8 cellular contexts compared by ENCODE assay signal in the genomic region with DNA sequence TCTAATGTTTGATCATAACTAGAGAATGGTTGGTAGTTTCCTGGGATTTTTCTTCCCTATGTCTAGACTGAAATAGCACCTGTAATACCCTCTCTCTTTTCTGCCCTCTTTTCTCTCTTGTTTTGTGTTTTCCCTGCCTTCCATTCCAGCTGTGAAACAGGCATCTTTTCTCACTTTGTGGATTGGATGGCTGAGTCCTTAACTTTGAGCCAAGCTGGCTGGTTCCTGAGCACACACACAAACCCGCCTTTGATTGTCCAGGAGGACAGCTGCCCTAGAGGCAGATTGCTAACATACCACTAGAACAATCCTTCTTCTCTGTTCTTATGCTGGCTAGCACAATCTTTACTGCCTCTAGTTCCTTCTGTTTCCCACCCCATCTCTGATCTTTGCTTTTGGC. TPM values are rescaled to one million over a fixed set of nuclear protein-coding genes. Genes with fewer than 3 reads are reported as not detected.
DNase-seq lines count a peak whose midpoint lies in the region; ATAC-seq and TF ChIP-seq lines count a peak whose summit lies in the region.

No MANE protein-coding gene starts in this region.

- no peaks in the 10 kb centered on the region for H3K9me2 ChIP-seq in SK-N-SH

- peaks cover 64% of the 10 kb centered on the region for H3K4me1 Mint-ChIP-seq in neural progenitor cell
- H3K4me1 Mint-ChIP-seq in natural killer cell: no peaks in the 10 kb centered on the region

- peak overlapping the region; percentile 77 for H3K4me3 Mint-ChIP-seq in neural progenitor cell
- no peak overlapping the region for H3K4me3 Mint-ChIP-seq in natural killer cell

- H4K20me1 ChIP-seq in SK-N-SH (ENCODE audit: insufficient read depth): peaks cover 54% of the 10 kb centered on the region
- peaks cover 80% of the 10 kb centered on the region for H4K20me1 ChIP-seq in neural progenitor cell (ENCODE audit: low read depth)

- no peak for TF ChIP-seq EP300 in SK-N-SH (IDR thresholded peaks at IDR 0.05; ENCODE audit: borderline replicate concordance in 1 of 2, low read depth in 1 of 2, low read length in 1 of 2)

- H3K4me2 ChIP-seq in SK-N-SH (peak overlapping the region; percentile 76; the same call in 1 of the 2 replicates), neural progenitor cell (peak overlapping the region; percentile 84)

- H3K4me1 ChIP-seq in SK-N-SH (ENCODE audit: control insufficient read depth in 1 of 2, insufficient read depth in 2 of 2, low read depth in 1 of 2, low read length in 1 of 2) (peaks cover 35 to 53% of the 10 kb centered on the region in 2 experiments), neural progenitor cell (peaks cover 73% of the 10 kb centered on the region)

- H3K36me3 ChIP-seq in SK-N-SH (replicated peaks in 1 of 2; ENCODE audit: control insufficient read depth in 1 of 2, insufficient read depth in 2 of 2, low read length in 1 of 2) (peaks cover 0 to 4% of the 10 kb centered on the region in 2 experiments), neural progenitor cell (no peaks in the 10 kb centered on the region)

- WGBS in SK-N-SH (ENCODE audit: low lambda C conversion rate): 55% methylated on average over 1 of the region's 1 CpG

- H2AFZ ChIP-seq in SK-N-SH (ENCODE audit: low read depth): no peak overlapping the region
- H2AFZ ChIP-seq in neural progenitor cell (replicated peaks): no peak overlapping the region

- H3K27me3 Mint-ChIP-seq in neural progenitor cell (ENCODE audit: insufficient read depth, low read depth) (no peaks in the 10 kb centered on the region), natural killer cell (ENCODE audit: low read depth in 2 of 2) (no peaks in the 10 kb centered on the region)

- H3K27ac Mint-ChIP-seq in neural progenitor cell (peak overlapping the region; percentile 96), natural killer cell (no peak overlapping the region)

- TF ChIP-seq CTCF in AG09309 (IDR thresholded peaks at IDR 0.05; ENCODE audit: control insufficient read depth, insufficient read depth, low read depth, low read length, missing control alignments) (peak; percentile 29), SK-N-SH (IDR thresholded peaks at IDR 0.05) (no peak), neural progenitor cell (IDR thresholded peaks at IDR 0.05) (no peak), GM13977 (IDR thresholded peaks at IDR 0.05; ENCODE audit: extremely low read depth, insufficient read depth, missing control alignments) (no peak), natural killer cell (IDR thresholded peaks at IDR 0.05) (no peak)

- POLR2A ChIA-PET in SK-N-SH (lab: Yijun Ruan, JAX): interaction anchor here (0.5 to 1.5 kb wide), 4 partner anchors 16 to 67 kb away, joined by 3 to 4 read pairs (median 3); partner anchors contain the start of gene TMX2

- in situ Hi-C loops in GM13977 (cut with MboI; ENCODE audit: low pct_unique_long_range_greater_than_20kb, low sequenced_read_pairs, unreplicated experiment): no loop called here

- H3K36me3 Mint-ChIP-seq in neural progenitor cell (peaks cover 7% of the 10 kb centered on the region), natural killer cell (no peaks in the 10 kb centered on the region)

- DNase-seq in AG09309 (ENCODE audit: low read depth) (no peak), SK-N-SH (no peak), foreskin melanocyte (peak; percentile 98), neural progenitor cell (ENCODE audit: low spot score) (peak; percentile 60), GM13977 (ENCODE audit: low spot score) (no peak), natural killer cell (no peak), ecto neural progenitor cell (ENCODE audit: low spot score) (no peak)
- no peak for DNase-seq in activated CD4-positive, CD25-positive, alpha-beta regulatory T cell treated with anti-CD3 and anti-CD28 coated beads, Interleukin-2, amount 50 U/mL, for 72 hours

- H3K79me2 ChIP-seq in SK-N-SH (ENCODE audit: insufficient read depth): peaks cover 95% of the 10 kb centered on the region
- H3K79me2 ChIP-seq in neural progenitor cell (ENCODE audit: low read depth): peaks cover 93% of the 10 kb centered on the region

- peak overlapping the region; percentile 59; the same call in 1 of the 2 replicates for H3K9ac ChIP-seq in SK-N-SH
- no peak overlapping the region for H3K9ac ChIP-seq in neural progenitor cell

- peaks cover 16% of the 10 kb centered on the region for H3F3A ChIP-seq in SK-N-SH (replicated peaks; ENCODE audit: insufficient read depth)
- peaks cover 75% of the 10 kb centered on the region for H3F3A ChIP-seq in neural progenitor cell (ENCODE audit: low read depth)

- no peak for TF ChIP-seq RAD21 in SK-N-SH (IDR thresholded peaks at IDR 0.05; ENCODE audit: low read length)

- no peaks in the 10 kb centered on the region for H3K9me3 ChIP-seq in SK-N-SH
- H3K9me3 ChIP-seq in neural progenitor cell (ENCODE audit: low read depth): no peaks in the 10 kb centered on the region

- peak overlapping the region; percentile 89 to 92 for H3K27ac ChIP-seq in SK-N-SH (ENCODE audit: low read depth in 2 of 2, low read length in 1 of 2)
- peak overlapping the region; percentile 98 for H3K27ac ChIP-seq in neural progenitor cell

- no peaks in the 10 kb centered on the region for H3K27me3 ChIP-seq in SK-N-SH (ENCODE audit: insufficient read depth)
- no peaks in the 10 kb centered on the region for H3K27me3 ChIP-seq in neural progenitor cell

- intact Hi-C loops in natural killer cell (cut with micrococcal nuclease): no loop called here

- CTCF ChIA-PET in SK-N-SH (lab: Yijun Ruan, JAX): interaction anchor here (0.9 to 7.6 kb wide), 6 partner anchors 15 to 28 kb away, joined by 3 to 43 read pairs (median 4); partner anchors contain the start of genes BTBD18 and CTNND1

- H3K4me3 ChIP-seq in AG09309 (ENCODE audit: control insufficient read depth, low read depth, low read length) (no peak overlapping the region), SK-N-SH (ENCODE audit: low read depth in 2 of 2, low read length in 1 of 2) (no peak overlapping the region), neural progenitor cell (peak overlapping the region; percentile 26)

- no peak for ATAC-seq in natural killer cell

- H3K9me3 Mint-ChIP-seq in neural progenitor cell: no peaks in the 10 kb centered on the region
- no peaks in the 10 kb centered on the region for H3K9me3 Mint-ChIP-seq in natural killer cell

TF ChIP-seq in SK-N-SH, 30 proteins besides CTCF, POLR2A, EP300 and RAD21 (continues in another document):
- TF ChIP-seq NRF1 (IDR thresholded peaks at IDR 0.05; ENCODE audit: low read depth, low read length) (no peak), FOXJ3 (CRISPR knock-in tag; IDR thresholded peaks at IDR 0.05) (no peak), MEF2A (IDR thresholded peaks at IDR 0.05; ENCODE audit: borderline replicate concordance, low read depth) (no peak), GABPA (IDR thresholded peaks at IDR 0.05; ENCODE audit: low read depth) (no peak), TAF1 (IDR thresholded peaks at IDR 0.05; ENCODE audit: borderline replicate concordance, low read depth, low read length) (no peak), RCOR1 (IDR thresholded peaks at IDR 0.05; ENCODE audit: low read length) (no peak), FOSL2 (IDR thresholded peaks at IDR 0.05; ENCODE audit: borderline replicate concordance, low read depth) (no peak), CHD2 (IDR thresholded peaks at IDR 0.05; ENCODE audit: low read length, partially characterized antibody) (no peak), RFX5 (IDR thresholded peaks at IDR 0.05; ENCODE audit: low read length) (no peak), SIN3A (IDR thresholded peaks at IDR 0.05; ENCODE audit: borderline replicate concordance, low read depth, low read length) (no peak)
- TF ChIP-seq, protein P1, sequence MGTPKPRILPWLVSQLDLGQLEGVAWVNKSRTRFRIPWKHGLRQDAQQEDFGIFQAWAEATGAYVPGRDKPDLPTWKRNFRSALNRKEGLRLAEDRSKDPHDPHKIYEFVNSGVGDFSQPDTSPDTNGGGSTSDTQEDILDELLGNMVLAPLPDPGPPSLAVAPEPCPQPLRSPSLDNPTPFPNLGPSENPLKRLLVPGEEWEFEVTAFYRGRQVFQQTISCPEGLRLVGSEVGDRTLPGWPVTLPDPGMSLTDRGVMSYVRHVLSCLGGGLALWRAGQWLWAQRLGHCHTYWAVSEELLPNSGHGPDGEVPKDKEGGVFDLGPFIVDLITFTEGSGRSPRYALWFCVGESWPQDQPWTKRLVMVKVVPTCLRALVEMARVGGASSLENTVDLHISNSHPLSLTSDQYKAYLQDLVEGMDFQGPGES (IDR thresholded peaks at IDR 0.05; ENCODE audit: low read depth, low read length): no peak

RNA-seq across cellular contexts. Expression of gene CTNND1, which starts 17.7 kb away (rescaled TPM):
- 39.4 and 49.4 TPM in 2 replicates for polyA plus RNA-seq in SK-N-SH (2012; rRNA removed)
- polyA plus RNA-seq in SK-N-SH (2012; cell fraction: cytosol; rRNA removed): 38.3 and 40.5 TPM in 2 replicates
- 59.2 and 69.5 TPM in 2 replicates for polyA plus RNA-seq in SK-N-SH (2012; cell fraction: nucleus; rRNA removed)
- 135 and 150 TPM in 2 replicates for total RNA-seq in neural progenitor cell (ENCODE audit: low replicate concordance)
- 10 to 100 TPM; 17.1 to 17.7 (median 17.3) TPM for total RNA-seq in natural killer cell

RNA-seq across cellular contexts. Expression of gene BTBD18, which starts 27.7 kb away (rescaled TPM):
- polyA plus RNA-seq in SK-N-SH (2012; rRNA removed): not detected in 2 replicates
- not detected in 2 replicates for polyA plus RNA-seq in SK-N-SH (2012; cell fraction: cytosol; rRNA removed)
- polyA plus RNA-seq in SK-N-SH (2012; cell fraction: nucleus; rRNA removed): not detected in 2 replicates
- not detected in 2 replicates for total RNA-seq in neural progenitor cell (ENCODE audit: low replicate concordance)
- total RNA-seq in natural killer cell: not detected

RNA-seq across cellular contexts. Expression of gene SELENOH, which starts 38.0 kb away (rescaled TPM):
- 291 and 333 TPM in 2 replicates for polyA plus RNA-seq in SK-N-SH (2012; rRNA removed)
- polyA plus RNA-seq in SK-N-SH (2012; cell fraction: cytosol; rRNA removed): 289 and 306 TPM in 2 replicates
- 183 and 301 TPM in 2 replicates for polyA plus RNA-seq in SK-N-SH (2012; cell fraction: nucleus; rRNA removed)
- total RNA-seq in neural progenitor cell (ENCODE audit: low replicate concordance) (164 and 206 TPM in 2 replicates), natural killer cell (10 to 100 TPM; 55.3 to 83.3 (median 61.0) TPM)

Comparison
In these comparisons a context has a peak if more than half of its experiments do, and no peak if none do; other contexts are left out.
1. DNase-seq: peak in foreskin melanocyte (single experiment) and neural progenitor cell (single experiment); none in AG09309 (single experiment), SK-N-SH (single experiment), activated CD4-positive, CD25-positive, alpha-beta regulatory T cell treated with anti-CD3 and anti-CD28 coated beads, Interleukin-2, amount 50 U/mL, for 72 hours (single experiment), GM13977 (single experiment), natural killer cell (single experiment) and ecto neural progenitor cell (single experiment).